16 cellular contexts compared by ENCODE assay signal in genomic region chr7:100269306-100270046, GRCh38. TPM values are rescaled to one million over a fixed set of nuclear protein-coding genes. Genes with fewer than 3 reads are reported as not detected.
DNase-seq lines count a peak whose midpoint lies in the region; TF ChIP-seq lines count a peak whose summit lies in the region.
"Not testable (repeated sequence)": the region's sequence is repeated elsewhere in the genome, so short reads cannot be mapped to it uniquely, and the experiment has no call there.
"Had no signal": no experiment of that assay in that cellular context is flagged by ENCODE, and none has a peak within 500 bp of the region (broad histone marks: within the 10 kb centered on the region; RNA-seq: fewer than 3 reads in every experiment).

No MANE protein-coding gene starts in this region.

- not testable (repeated sequence) for H3K27me3 ChIP-seq in iPS-18a (ENCODE audit: control insufficient read depth, insufficient read depth, low read length); uterus

- TF ChIP-seq POLR2A in uterus (IDR thresholded peaks at IDR 0.05): not testable (repeated sequence)

- H3K27ac ChIP-seq in iPS-18a (ENCODE audit: low read length): not testable (repeated sequence)
- H3K27ac ChIP-seq in uterus: peak overlapping the region; percentile 59 to 67

- not testable (repeated sequence) for TF ChIP-seq CTCF in Calu3 (IDR thresholded peaks at IDR 0.05; ENCODE audit: unreplicated experiment); choroid plexus epithelial cell (conservative IDR thresholded peaks at IDR 0.05; ENCODE audit: low read depth, low read length); uterus (IDR thresholded peaks at IDR 0.05)
- peak; percentile 36 for TF ChIP-seq CTCF in progenitor cell of endocrine pancreas (IDR thresholded peaks at IDR 0.05; ENCODE audit: unreplicated experiment)

- H3K27ac Mint-ChIP-seq in Calu3 (ENCODE audit: unreplicated experiment) (peak overlapping the region; percentile 63), progenitor cell of endocrine pancreas (peak overlapping the region; percentile 99)

- not testable (repeated sequence) for H3K9me3 ChIP-seq in iPS-18a (ENCODE audit: control insufficient read depth, low read depth, low read length); uterus

- not testable (repeated sequence) for H3K4me3 ChIP-seq in choroid plexus epithelial cell (ENCODE audit: low read depth, low read length)
- peak overlapping the region; percentile 21 for H3K4me3 ChIP-seq in iPS-18a (ENCODE audit: low read length)
- peak overlapping the region in 1 of 2 donors; percentile 15 for H3K4me3 ChIP-seq in uterus

- peaks cover 19% of the 10 kb centered on the region for H3K36me3 Mint-ChIP-seq in Calu3 (ENCODE audit: insufficient read depth, unreplicated experiment)
- not testable (repeated sequence) for H3K36me3 Mint-ChIP-seq in progenitor cell of endocrine pancreas (ENCODE audit: insufficient read depth)

- peak overlapping the region; percentile 67 for H3K4me3 Mint-ChIP-seq in Calu3 (ENCODE audit: low read depth, unreplicated experiment)
- H3K4me3 Mint-ChIP-seq in progenitor cell of endocrine pancreas (ENCODE audit: low read depth): peak overlapping the region; percentile 86

- H3K9me3 Mint-ChIP-seq in Calu3 (ENCODE audit: low read depth, unreplicated experiment); progenitor cell of endocrine pancreas (ENCODE audit: low read depth): not testable (repeated sequence)

- not testable (repeated sequence) for H3K36me3 ChIP-seq in iPS-18a (ENCODE audit: control insufficient read depth, low read depth, low read length); uterus

- not testable (repeated sequence) for BruUV-seq in Calu3 (replicated peaks; lab: Mats Ljungman, UMichigan)

- DNase-seq in Calu3 (peak; percentile 54), LoVo (ENCODE audit: low spot score) (peak; percentile 49), SW480 (ENCODE audit: low spot score) (peak; percentile 46), choroid plexus epithelial cell (ENCODE audit: low read depth) (peak; percentile 14), midbrain (lab: John Stamatoyannopoulos, UW) (peak; percentile 2), progenitor cell of endocrine pancreas (ENCODE audit: low spot score, unreplicated experiment) (peak; percentile 42)
- not testable (repeated sequence) for DNase-seq in uterus

- peaks cover 12% of the 10 kb centered on the region for H3K4me1 ChIP-seq in iPS-18a (ENCODE audit: control insufficient read depth, low read depth, low read length)
- not testable (repeated sequence) for H3K4me1 ChIP-seq in uterus

- peaks cover 14% of the 10 kb centered on the region for H3K4me1 Mint-ChIP-seq in Calu3 (ENCODE audit: low read depth, unreplicated experiment)
- H3K4me1 Mint-ChIP-seq in progenitor cell of endocrine pancreas (ENCODE audit: low read depth): peaks cover 44% of the 10 kb centered on the region

- CTCF ChIA-PET in Calu3 (lab: Charles Lee): interaction anchor here (1.8 kb wide), 1 partner anchor 15 kb away, joined by 4 read pairs; no protein-coding TSS in a partner anchor

- not testable (repeated sequence) for H3K9ac ChIP-seq in iPS-18a (ENCODE audit: low read length)

- intact Hi-C loops in Calu3 (cut with micrococcal nuclease; ENCODE audit: unreplicated experiment); uterus (cut with DNase I; ENCODE audit: low total_unique reads): not testable (repeated sequence)

- not testable (repeated sequence) for H3K27me3 Mint-ChIP-seq in Calu3 (ENCODE audit: unreplicated experiment); progenitor cell of endocrine pancreas

RNA-seq across cellular contexts. Expression of gene SPDYE3, which starts 38.0 kb away (rescaled TPM):
- total RNA-seq in Calu3 (2022) (not detected in 2 replicates), progenitor cell of endocrine pancreas (not detected in 2 replicates), uterus (not detected)
- total RNA-seq: activated naive CD8-positive, alpha-beta T cell treated with anti-CD3 and anti-CD28 coated beads, Interleukin-2, amount 10 ng/mL, durations not matched to agents 7 days and 5 days; cardiac septum; fibroblast of lung; GM23248; heart right ventricle; HT1080; kidney epithelial cell had no signal

RNA-seq across cellular contexts. Expression of gene PVRIG, which starts 49.7 kb away (rescaled TPM):
- not detected in 2 replicates for total RNA-seq in Calu3 (2022)
- total RNA-seq in progenitor cell of endocrine pancreas: not detected in 2 replicates
- under 1 TPM in 1 of 4 donors, not detected in 3; 0.21 TPM for total RNA-seq in uterus
- total RNA-seq: cardiac septum, fibroblast of lung, GM23248, HT1080, kidney epithelial cell, prostate gland had no signal
